ENCODE assay signal across 28 cellular contexts in genomic region chr7:55062106-55062499, GRCh38. TPM values are rescaled to one million over a fixed set of nuclear protein-coding genes. Genes with fewer than 3 reads are reported as not detected.
DNase-seq lines count a peak whose midpoint lies in the region; TF ChIP-seq lines count a peak whose summit lies in the region.
"Had no signal": no experiment of that assay in that cellular context is flagged by ENCODE, and none has a peak within 500 bp of the region (broad histone marks: within the 10 kb centered on the region; RNA-seq: fewer than 3 reads in every experiment).

No MANE protein-coding gene starts in this region.

- no TSS peak for BruUV-seq in Caco-2 (replicated peaks; lab: Mats Ljungman, UMichigan)

- no peaks in the 10 kb centered on the region for H4K20me1 ChIP-seq in fibroblast of lung (ENCODE audit: control insufficient read depth, extremely low read depth, insufficient read depth, low read length)
- no peaks in the 10 kb centered on the region for H4K20me1 ChIP-seq in smooth muscle cell (ENCODE audit: low read depth)
- H4K20me1 ChIP-seq: BLaER1 treated with 17β-estradiol and CSF1 and Interleukin-3, amounts not matched to agents 10 nM and 100 nM had no signal

- 91% methylated on average over 4 of the region's 4 CpGs for WGBS in smooth muscle cell (ENCODE audit: low lambda C conversion rate)

- H3K79me2 ChIP-seq in fibroblast of lung (ENCODE audit: control insufficient read depth, insufficient read depth, low read length) (peaks cover 64% of the 10 kb centered on the region), smooth muscle cell (ENCODE audit: low read depth) (peaks cover 27% of the 10 kb centered on the region)

- H3K4me3 ChIP-seq in Caco-2 (ENCODE audit: low read depth, low read length) = no peak overlapping the region
- no peak overlapping the region for H3K4me3 ChIP-seq in fibroblast of lung (replicated peaks in 1 of 4; ENCODE audit: control extremely low read depth in 1 of 4, insufficient read depth in 1 of 4, low read depth in 3 of 4, low read length in 4 of 4)
- H3K4me3 ChIP-seq in smooth muscle cell = no peak overlapping the region
- H3K4me3 ChIP-seq: BLaER1 treated with 17β-estradiol and CSF1 and Interleukin-3, amounts not matched to agents 10 nM and 100 nM; body of pancreas; lung; mucosa of descending colon; thoracic aorta had no signal

- H3K4me1 ChIP-seq in Caco-2 = peaks cover 41% of the 10 kb centered on the region
- H3K4me1 ChIP-seq in fibroblast of lung (ENCODE audit: control insufficient read depth, extremely low read depth, insufficient read depth, low read length) = peaks cover 39% of the 10 kb centered on the region
- peaks cover 24% of the 10 kb centered on the region for H3K4me1 ChIP-seq in smooth muscle cell (ENCODE audit: low read depth)

- H3K27ac ChIP-seq in RWPE1 (peak overlapping the region; percentile 64), fibroblast of lung (ENCODE audit: insufficient read depth, low read length) (peak overlapping the region; percentile 70), smooth muscle cell (ENCODE audit: low read depth) (peak overlapping the region; percentile 65)
- H3K27ac ChIP-seq: BLaER1 treated with 17β-estradiol and CSF1 and Interleukin-3, amounts not matched to agents 10 nM and 100 nM; body of pancreas had no signal

- H2AFZ ChIP-seq in fibroblast of lung (ENCODE audit: low read length) = no peak overlapping the region
- H2AFZ ChIP-seq in smooth muscle cell (ENCODE audit: low read depth) = no peak overlapping the region

- no peaks in the 10 kb centered on the region for H3K27me3 ChIP-seq in Caco-2 (replicated peaks; ENCODE audit: control insufficient read depth, insufficient read depth, low read length)
- no peaks in the 10 kb centered on the region for H3K27me3 ChIP-seq in fibroblast of lung (ENCODE audit: control insufficient read depth, insufficient read depth, low read length)
- H3K27me3 ChIP-seq in smooth muscle cell (ENCODE audit: low read depth) = no peaks in the 10 kb centered on the region
- H3K27me3 ChIP-seq: body of pancreas had no signal

- H3K4me3 Mint-ChIP-seq in Caco-2 (ENCODE audit: unreplicated experiment) = no peak overlapping the region
- H3K4me3 Mint-ChIP-seq: activated CD8-positive, alpha-beta T cell treated with anti-CD3 and anti-CD28 coated beads for 36 hours; activated T-helper 1 cell treated with anti-CD3 and anti-CD28 coated beads, Interleukin-12 subunit alpha, Interleukin-12 subunit beta, Interleukin-2, Interleukin-4 antibody, amounts not matched to agents 30 ng/mL and 10 ng/mL and 1 ng/mL, durations not matched to agents 14 hours and 24 hours and 36 hours; natural killer cell; T-helper 2 cell treated with Interferon-gamma antibody and Interleukin-4, amounts not matched to agents 5 μg/mL and 100 μg/mL, for 36 hours had no signal

- H3K27ac Mint-ChIP-seq in Caco-2 (ENCODE audit: unreplicated experiment) = peak overlapping the region; percentile 21
- H3K27ac Mint-ChIP-seq: activated CD8-positive, alpha-beta T cell treated with anti-CD3 and anti-CD28 coated beads for 36 hours; activated T-helper 1 cell treated with anti-CD3 and anti-CD28 coated beads, Interleukin-12 subunit alpha, Interleukin-12 subunit beta, Interleukin-2, Interleukin-4 antibody, amounts not matched to agents 30 ng/mL and 10 ng/mL and 1 ng/mL, durations not matched to agents 14 hours and 24 hours and 36 hours; natural killer cell; T-helper 2 cell treated with Interferon-gamma antibody and Interleukin-4, amounts not matched to agents 5 μg/mL and 100 μg/mL, for 36 hours had no signal

- H3K36me3 ChIP-seq in Caco-2 (ENCODE audit: control insufficient read depth, insufficient read depth, low read length) (no peaks in the 10 kb centered on the region), fibroblast of lung (ENCODE audit: control insufficient read depth, insufficient read depth, low read length) (no peaks in the 10 kb centered on the region), smooth muscle cell (ENCODE audit: low read depth) (no peaks in the 10 kb centered on the region)
- H3K36me3 ChIP-seq: BLaER1 treated with 17β-estradiol and CSF1 and Interleukin-3, amounts not matched to agents 10 nM and 100 nM; thoracic aorta had no signal

- H3K9me3 ChIP-seq in Caco-2 = no peaks in the 10 kb centered on the region
- H3K9me3 ChIP-seq in fibroblast of lung (ENCODE audit: control insufficient read depth, insufficient read depth, low read depth, low read length) = no peaks in the 10 kb centered on the region
- no peaks in the 10 kb centered on the region for H3K9me3 ChIP-seq in smooth muscle cell (replicated peaks; ENCODE audit: low read depth)
- H3K9me3 ChIP-seq: BLaER1 treated with 17β-estradiol and CSF1 and Interleukin-3, amounts not matched to agents 10 nM and 100 nM; body of pancreas; mucosa of descending colon; thoracic aorta had no signal

- intact Hi-C loops in Caco-2 (cut with micrococcal nuclease; ENCODE audit: unreplicated experiment) = no loop called here

- no peak overlapping the region for H3K4me2 ChIP-seq in fibroblast of lung (ENCODE audit: extremely low read depth, insufficient read depth, low read length)
- no peak overlapping the region for H3K4me2 ChIP-seq in smooth muscle cell
- H3K4me2 ChIP-seq: BLaER1 treated with 17β-estradiol and CSF1 and Interleukin-3, amounts not matched to agents 10 nM and 100 nM had no signal

- H3K9me3 Mint-ChIP-seq in Caco-2 (ENCODE audit: unreplicated experiment) = no peaks in the 10 kb centered on the region
- H3K9me3 Mint-ChIP-seq: activated CD8-positive, alpha-beta T cell treated with anti-CD3 and anti-CD28 coated beads for 36 hours; activated T-helper 1 cell treated with anti-CD3 and anti-CD28 coated beads, Interleukin-12 subunit alpha, Interleukin-12 subunit beta, Interleukin-2, Interleukin-4 antibody, amounts not matched to agents 30 ng/mL and 10 ng/mL and 1 ng/mL, durations not matched to agents 14 hours and 24 hours and 36 hours; natural killer cell; T-helper 2 cell treated with Interferon-gamma antibody and Interleukin-4, amounts not matched to agents 5 μg/mL and 100 μg/mL, for 36 hours had no signal

- H3K9ac ChIP-seq in fibroblast of lung (ENCODE audit: insufficient read depth, low read length) = no peak overlapping the region
- no peak overlapping the region for H3K9ac ChIP-seq in smooth muscle cell (ENCODE audit: low read depth)
- H3K9ac ChIP-seq: BLaER1 treated with 17β-estradiol and CSF1 and Interleukin-3, amounts not matched to agents 10 nM and 100 nM had no signal

- no peak for DNase-seq in Caco-2
- no peak for DNase-seq in RWPE1 (ENCODE audit: low spot score)
- no peak for DNase-seq in fibroblast of lung (ENCODE audit: low read depth in 2 of 2)
- DNase-seq in smooth muscle cell (lab: John Stamatoyannopoulos, UW; ENCODE audit: unreplicated experiment) = no peak
- no peak for DNase-seq in NCI-H2081 treated with DMSO at 0.1 percent for 48 hours (lab: John Stamatoyannopoulos, UW)
- DNase-seq in ecto neural progenitor cell (ENCODE audit: low spot score) = no peak
- DNase-seq in NCI-H446 (lab: John Stamatoyannopoulos, UW) = no peak
- DNase-seq: activated CD4-positive, alpha-beta T cell treated with anti-CD3 and anti-CD28 coated beads for 1 hour; activated CD8-positive, alpha-beta memory T cell treated with anti-CD3 and anti-CD28 coated beads, Interleukin-2, amount 50 U/mL, for 48 hours; activated CD8-positive, alpha-beta T cell treated with anti-CD3 and anti-CD28 coated beads for 36 hours; activated naive CD4-positive, alpha-beta T cell treated with Interleukin-2 at 50 U/mL for 16 hours; body of pancreas; DMS153; hypothalamus; left cardiac atrium; mucosa of descending colon; natural killer cell; NCI-H1105 treated with DMSO at 0.1 percent for 48 hours; NCI-H1930; NCI-H526; SHP77 treated with DMSO at 0.1 percent for 48 hours; stimulated activated CD4-positive, alpha-beta T cell treated with anti-CD3 and anti-CD28 coated beads, Interleukin-1b, Interleukin-23, amount 100 ng/mL, for 48 hours; stimulated activated naive CD4-positive, alpha-beta T cell treated with Interleukin-2 at 50 U/mL for 16 hours had no signal

- H3F3A ChIP-seq in smooth muscle cell (ENCODE audit: low read depth) = peaks cover 5% of the 10 kb centered on the region

- H3K27me3 Mint-ChIP-seq in Caco-2 (ENCODE audit: insufficient read depth, unreplicated experiment) = no peaks in the 10 kb centered on the region

- CTCF ChIA-PET in Caco-2 (lab: Charles Lee) = no interaction called here
- CTCF ChIA-PET in RWPE1 (lab: Yijun Ruan, JAX) = interaction anchor here (0.6 to 0.7 kb wide), 2 partner anchors 10 to 353 kb away, joined by 3 read pairs; no protein-coding TSS in a partner anchor

- peaks cover 27% of the 10 kb centered on the region for H3K4me1 Mint-ChIP-seq in Caco-2 (ENCODE audit: low read depth, unreplicated experiment)

- POLR2A ChIA-PET in Caco-2 (lab: Charles Lee) (no interaction called here), RWPE1 (lab: Yijun Ruan, JAX; ENCODE audit: low non-redundant PET) (interaction anchor here (0.6 kb wide), 1 partner anchor 20 kb away, joined by 4 read pairs; no protein-coding TSS in a partner anchor)

- TF ChIP-seq CTCF in Caco-2 (IDR thresholded peaks at IDR 0.05; ENCODE audit: insufficient read depth in 1 of 2, low read depth in 1 of 2, low read length in 1 of 2, severe bottlenecking in 1 of 2, unreplicated experiment in 1 of 2) (no peak), RWPE1 (conservative IDR thresholded peaks at IDR 0.05; ENCODE audit: low read depth) (no peak), fibroblast of lung (conservative IDR thresholded peaks at IDR 0.05 in 1 of 2, IDR thresholded peaks at IDR 0.05 in 1 of 2; ENCODE audit: low read depth in 1 of 2, low read length in 2 of 2) (no peak), smooth muscle cell (IDR thresholded peaks at IDR 0.05; ENCODE audit: borderline replicate concordance, insufficient read depth, poor library complexity, severe bottlenecking) (no peak)

- peaks cover 15% of the 10 kb centered on the region for H3K36me3 Mint-ChIP-seq in Caco-2 (ENCODE audit: insufficient read depth, unreplicated experiment)
- H3K36me3 Mint-ChIP-seq: natural killer cell had no signal

RNA-seq across cellular contexts. Expression of gene EGFR, which starts 43.3 kb away (rescaled TPM):
- total RNA-seq in Caco-2 (2022) (55.1 and 60.1 TPM in 2 replicates), fibroblast of lung (36.0 and 55.3 TPM in 2 replicates), smooth muscle cell (21.6 and 31.1 TPM in 2 replicates)
- polyA plus RNA-seq in fibroblast of lung (62.7 and 62.8 TPM in 2 replicates), smooth muscle cell (9.0 and 20.5 TPM in 2 replicates)
- polyA plus RNA-seq in fibroblast of lung (2012) = 39.9 and 51.2 TPM in 2 replicates
- 205 and 211 TPM in 2 replicates for polyA minus RNA-seq in fibroblast of lung (ENCODE audit: low replicate concordance)
- total RNA-seq: activated CD8-positive, alpha-beta T cell treated with anti-CD3 and anti-CD28 coated beads for 36 hours; natural killer cell had no signal
